In the genomic region with DNA sequence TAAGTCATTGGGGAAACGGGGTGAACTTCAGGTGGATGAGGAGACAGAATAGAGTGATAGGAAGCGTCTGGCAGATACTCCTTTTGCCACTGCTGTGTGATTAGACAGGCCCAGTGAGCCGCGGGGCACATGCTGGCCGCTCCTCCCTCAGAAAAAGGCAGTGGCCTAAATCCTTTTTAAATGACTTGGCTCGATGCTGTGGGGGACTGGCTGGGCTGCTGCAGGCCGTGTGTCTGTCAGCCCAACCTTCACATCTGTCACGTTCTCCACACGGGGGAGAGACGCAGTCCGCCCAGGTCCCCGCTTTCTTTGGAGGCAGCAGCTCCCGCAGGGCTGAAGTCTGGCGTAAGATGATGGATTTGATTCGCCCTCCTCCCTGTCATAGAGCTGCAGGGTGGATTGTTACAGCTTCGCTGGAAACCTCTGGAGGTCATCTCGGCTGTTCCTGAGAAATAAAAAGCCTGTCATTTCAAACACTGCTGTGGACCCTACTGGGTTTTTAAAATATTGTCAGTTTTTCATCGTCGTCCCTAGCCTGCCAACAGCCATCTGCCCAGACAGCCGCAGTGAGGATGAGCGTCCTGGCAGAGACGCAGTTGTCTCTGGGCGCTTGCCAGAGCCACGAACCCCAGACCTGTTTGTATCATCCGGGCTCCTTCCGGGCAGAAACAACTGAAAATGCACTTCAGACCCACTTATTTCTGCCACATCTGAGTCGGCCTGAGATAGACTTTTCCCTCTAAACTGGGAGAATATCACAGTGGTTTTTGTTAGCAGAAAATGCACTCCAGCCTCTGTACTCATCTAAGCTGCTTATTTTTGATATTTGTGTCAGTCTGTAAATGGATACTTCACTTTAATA, we compare ENCODE assay signal across 18 cellular contexts. TPM values are rescaled to one million over a fixed set of nuclear protein-coding genes. Genes with fewer than 3 reads are reported as not detected.
DNase-seq lines count a peak whose midpoint lies in the region; ATAC-seq and TF ChIP-seq lines count a peak whose summit lies in the region.
"Had no signal": no experiment of that assay in that cellular context is flagged by ENCODE, and none has a peak within 500 bp of the region (broad histone marks: within the 10 kb centered on the region; RNA-seq: fewer than 3 reads in every experiment).

No MANE protein-coding gene starts in this region.

- intact Hi-C loops in Right ventricle myocardium inferior (cut with DNase I) = no loop called here

- peaks cover 13% of the 10 kb centered on the region for H3K36me3 Mint-ChIP-seq in mesothelial cell of epicardium
- H3K36me3 Mint-ChIP-seq: CD8-positive, alpha-beta memory T cell had no signal

- no peaks in the 10 kb centered on the region for H3K4me1 Mint-ChIP-seq in mesothelial cell of epicardium
- H3K4me1 Mint-ChIP-seq in stimulated activated naive CD8-positive, alpha-beta T cell treated with anti-CD3 and anti-CD28 coated beads, Interleukin-15, amount 100 ng/mL, for 72 hours = peaks cover 12% of the 10 kb centered on the region
- H3K4me1 Mint-ChIP-seq: activated B cell treated with CpG ODN at 0.5 μM for 24 hours had no signal

- H3K9me3 Mint-ChIP-seq in mesothelial cell of epicardium = no peaks in the 10 kb centered on the region
- H3K9me3 Mint-ChIP-seq in stimulated activated naive CD8-positive, alpha-beta T cell treated with anti-CD3 and anti-CD28 coated beads, Interleukin-15, amount 100 ng/mL, for 72 hours = no peaks in the 10 kb centered on the region
- H3K9me3 Mint-ChIP-seq: activated B cell treated with CpG ODN at 0.5 μM for 24 hours; activated naive CD4-positive, alpha-beta T cell treated with anti-CD3 and anti-CD28 coated beads, Interleukin-2, amount 10 ng/mL, durations not matched to agents 7 days and 5 days; CD8-positive, alpha-beta memory T cell; type B pancreatic cell had no signal

- H3K27ac Mint-ChIP-seq in mesothelial cell of epicardium = peak overlapping the region; percentile 61
- peak overlapping the region in 1 of 2 donors; percentile 44 for H3K27ac Mint-ChIP-seq in stimulated activated naive CD8-positive, alpha-beta T cell treated with anti-CD3 and anti-CD28 coated beads, Interleukin-15, amount 100 ng/mL, for 72 hours
- H3K27ac Mint-ChIP-seq: activated B cell treated with CpG ODN at 0.5 μM for 24 hours; activated naive CD4-positive, alpha-beta T cell treated with anti-CD3 and anti-CD28 coated beads, Interleukin-2, amount 10 ng/mL, durations not matched to agents 7 days and 5 days; type B pancreatic cell had no signal

- H3K4me3 Mint-ChIP-seq in mesothelial cell of epicardium = no peak overlapping the region
- no peak overlapping the region for H3K4me3 Mint-ChIP-seq in stimulated activated naive CD8-positive, alpha-beta T cell treated with anti-CD3 and anti-CD28 coated beads, Interleukin-15, amount 100 ng/mL, for 72 hours
- H3K4me3 Mint-ChIP-seq: activated B cell treated with CpG ODN at 0.5 μM for 24 hours; activated naive CD4-positive, alpha-beta T cell treated with anti-CD3 and anti-CD28 coated beads, Interleukin-2, amount 10 ng/mL, durations not matched to agents 7 days and 5 days; CD8-positive, alpha-beta memory T cell; type B pancreatic cell had no signal

- peak; percentile 71 for DNase-seq in Ammon's horn (ENCODE audit: low spot score)
- DNase-seq in NCI-H446 treated with DMSO at 0.1 percent for 48 hours (lab: John Stamatoyannopoulos, UW) = peak; percentile 91
- peak; percentile 77 for DNase-seq in cerebellum (ENCODE audit: low spot score)
- DNase-seq in mesothelial cell of epicardium (ENCODE audit: low spot score in 2 of 2, unreplicated experiment in 2 of 2) = no peak
- DNase-seq in Right ventricle myocardium inferior (ENCODE audit: missing footprints) = no peak
- DNase-seq in stimulated activated CD4-positive, alpha-beta T cell treated with anti-CD3 and anti-CD28 coated beads, Interleukin-2, amount 100 ng/mL, for 48 hours = no peak
- DNase-seq in stimulated activated naive CD8-positive, alpha-beta T cell treated with anti-CD3 and anti-CD28 coated beads, Interleukin-15, amount 100 ng/mL, for 72 hours = no peak
- DNase-seq: activated B cell treated with CpG ODN at 0.5 μM for 24 hours; activated CD8-positive, alpha-beta memory T cell treated with anti-CD3 and anti-CD28 coated beads, Interleukin-2, amount 50 U/mL, for 48 hours; activated naive CD4-positive, alpha-beta T cell treated with anti-CD3 and anti-CD28 coated beads, Interleukin-2, amount 10 ng/mL, durations not matched to agents 7 days and 5 days; CD8-positive, alpha-beta memory T cell; PC-9 had no signal

- TF ChIP-seq CTCF in mesothelial cell of epicardium (IDR thresholded peaks at IDR 0.05; ENCODE audit: unreplicated experiment) = no peak

- H3K27me3 Mint-ChIP-seq in mesothelial cell of epicardium (ENCODE audit: low read depth) = peaks cover 5% of the 10 kb centered on the region
- H3K27me3 Mint-ChIP-seq in stimulated activated naive CD8-positive, alpha-beta T cell treated with anti-CD3 and anti-CD28 coated beads, Interleukin-15, amount 100 ng/mL, for 72 hours = peaks cover 33% of the 10 kb centered on the region

- no peak for ATAC-seq in Right ventricle myocardium inferior
- ATAC-seq in GM18907 (IDR thresholded peaks at IDR 0.05; ENCODE audit: unreplicated experiment) = no peak
- ATAC-seq in stimulated activated naive CD8-positive, alpha-beta T cell treated with anti-CD3 and anti-CD28 coated beads, Interleukin-15, amount 100 ng/mL, for 72 hours = no peak
- ATAC-seq: gastroesophageal sphincter had no signal

RNA-seq across cellular contexts. Expression of gene TMEM235, which starts 7.0 kb away (rescaled TPM):
- total RNA-seq in cerebellum = 1.6 TPM
- 1.5 to 1.8 TPM (median 1.5 TPM) in 3 replicates for total RNA-seq in mesothelial cell of epicardium
- not detected for total RNA-seq in Right ventricle myocardium inferior
- total RNA-seq: A172; activated B cell treated with CpG ODN at 0.5 μM for 24 hours; CD8-positive, alpha-beta memory T cell; gastroesophageal sphincter; kidney epithelial cell; PC-9; renal cortical epithelial cell had no signal

RNA-seq across cellular contexts. Expression of gene BIRC5, which starts 10.4 kb away (rescaled TPM):
- total RNA-seq in cerebellum (17.6 TPM), mesothelial cell of epicardium (22.8 to 23.8 TPM (median 22.9 TPM) in 3 replicates), Right ventricle myocardium inferior (1.2 TPM)

RNA-seq across cellular contexts. Expression of gene AFMID, which starts 37.3 kb away (rescaled TPM):
- total RNA-seq in cerebellum (27.6 TPM), mesothelial cell of epicardium (24.1 to 32.3 TPM (median 27.6 TPM) in 3 replicates), Right ventricle myocardium inferior (38.2 TPM)

RNA-seq across cellular contexts. Expression of gene TK1, which starts 37.6 kb away (rescaled TPM):
- total RNA-seq in cerebellum = 9.6 TPM
- total RNA-seq in mesothelial cell of epicardium = 23.3 to 25.7 TPM (median 23.3 TPM) in 3 replicates
- total RNA-seq in Right ventricle myocardium inferior = 5.2 TPM

RNA-seq across cellular contexts. Expression of gene SYNGR2, which starts 56.1 kb away (rescaled TPM):
- total RNA-seq in cerebellum = 6.5 TPM
- 47.7 to 52.7 TPM (median 52.0 TPM) in 3 replicates for total RNA-seq in mesothelial cell of epicardium
- total RNA-seq in Right ventricle myocardium inferior = 120 TPM

Comparison
In these comparisons a context has a peak if more than half of its experiments do, and no peak if none do; other contexts are left out.
1. DNase-seq: peak in Ammon's horn (single experiment), NCI-H446 treated with DMSO at 0.1 percent for 48 hours (single experiment) and cerebellum (single experiment); none in mesothelial cell of epicardium (0 of 2), Right ventricle myocardium inferior (single experiment), stimulated activated CD4-positive, alpha-beta T cell treated with anti-CD3 and anti-CD28 coated beads, Interleukin-2, amount 100 ng/mL, for 48 hours (0 of 2) and stimulated activated naive CD8-positive, alpha-beta T cell treated with anti-CD3 and anti-CD28 coated beads, Interleukin-15, amount 100 ng/mL, for 72 hours (0 of 2).